In genomic region chr1:158818560-158818959, GRCh38 we compare ENCODE assay signal across 17 cellular contexts. TPM values are rescaled to one million over a fixed set of nuclear protein-coding genes. Genes with fewer than 3 reads are reported as not detected.
DNase-seq lines count a peak whose midpoint lies in the region; ATAC-seq and TF ChIP-seq lines count a peak whose summit lies in the region.
"Had no signal": no experiment of that assay in that cellular context is flagged by ENCODE, and none has a peak within 500 bp of the region (broad histone marks: within the 10 kb centered on the region; RNA-seq: fewer than 3 reads in every experiment).

No MANE protein-coding gene starts in this region.

- H3K9ac ChIP-seq in SK-N-SH, result no peak overlapping the region

- TF ChIP-seq CTCF in SK-N-SH (IDR thresholded peaks at IDR 0.05), result no peak

- POLR2A ChIA-PET in SK-N-SH (lab: Yijun Ruan, JAX), result no interaction called here

- CTCF ChIA-PET in SK-N-SH (lab: Yijun Ruan, JAX), result no interaction called here

- no peaks in the 10 kb centered on the region for H3F3A ChIP-seq in SK-N-SH (replicated peaks; ENCODE audit: insufficient read depth)

- peaks cover 5% of the 10 kb centered on the region for H3K36me3 Mint-ChIP-seq in activated T-helper 2 cell treated with anti-CD3 and anti-CD28 coated beads, Interferon-gamma antibody, Interleukin-2, Interleukin-4, amounts not matched to agents 10 μg/mL and 5 μg/mL and 100 μg/mL, durations not matched to agents 14 hours and 24 hours and 36 hours (ENCODE audit: low read depth)
- H3K36me3 Mint-ChIP-seq in natural killer cell treated with Interleukin-12 subunit alpha and Interleukin-12 subunit beta and Interleukin-15 and Interleukin-18, amount 100 ng/mL, for 72 hours, result no peaks in the 10 kb centered on the region

- no peak overlapping the region for H3K4me3 ChIP-seq in SK-N-SH (ENCODE audit: low read depth in 2 of 2, low read length in 1 of 2)
- H3K4me3 ChIP-seq: breast epithelium, psoas muscle had no signal

- no peaks in the 10 kb centered on the region for H4K20me1 ChIP-seq in SK-N-SH (ENCODE audit: insufficient read depth)

- WGBS in SK-N-SH (ENCODE audit: low lambda C conversion rate), result 0% methylated on average over 1 of the region's 1 CpG

- H2AFZ ChIP-seq in SK-N-SH (ENCODE audit: low read depth), result no peak overlapping the region

- H3K36me3 ChIP-seq in SK-N-SH (replicated peaks in 1 of 2; ENCODE audit: control insufficient read depth in 1 of 2, insufficient read depth in 2 of 2, low read length in 1 of 2), result no peaks in the 10 kb centered on the region
- H3K36me3 ChIP-seq: breast epithelium had no signal

- intact Hi-C loops in activated T-helper 2 cell treated with anti-CD3 and anti-CD28 coated beads, Interferon-gamma antibody, Interleukin-2, Interleukin-4, amounts not matched to agents 10 μg/mL and 5 μg/mL and 100 μg/mL, durations not matched to agents 14 hours and 24 hours and 36 hours (cut with micrococcal nuclease), result loop anchor here (2.0 to 5.0 kb wide), 4 partner anchors 20 to 1104 kb away; partner anchors contain the start of gene PYHIN1

- H3K9me2 ChIP-seq in SK-N-SH, result no peaks in the 10 kb centered on the region

- no peak for TF ChIP-seq RAD21 in SK-N-SH (IDR thresholded peaks at IDR 0.05; ENCODE audit: low read length)

- peak overlapping the region; percentile 30 for H3K4me3 Mint-ChIP-seq in activated T-helper 2 cell treated with anti-CD3 and anti-CD28 coated beads, Interferon-gamma antibody, Interleukin-2, Interleukin-4, amounts not matched to agents 10 μg/mL and 5 μg/mL and 100 μg/mL, durations not matched to agents 14 hours and 24 hours and 36 hours (ENCODE audit: low read depth)
- H3K4me3 Mint-ChIP-seq in natural killer cell treated with Interleukin-12 subunit alpha and Interleukin-12 subunit beta and Interleukin-15 and Interleukin-18, amount 100 ng/mL, for 72 hours, result peak overlapping the region; percentile 48
- H3K4me3 Mint-ChIP-seq: endodermal cell had no signal

- H3K79me2 ChIP-seq in SK-N-SH (ENCODE audit: insufficient read depth), result no peaks in the 10 kb centered on the region

- H3K9me3 Mint-ChIP-seq in activated T-helper 2 cell treated with anti-CD3 and anti-CD28 coated beads, Interferon-gamma antibody, Interleukin-2, Interleukin-4, amounts not matched to agents 10 μg/mL and 5 μg/mL and 100 μg/mL, durations not matched to agents 14 hours and 24 hours and 36 hours, result peaks cover 10% of the 10 kb centered on the region
- no peaks in the 10 kb centered on the region for H3K9me3 Mint-ChIP-seq in natural killer cell treated with Interleukin-12 subunit alpha and Interleukin-12 subunit beta and Interleukin-15 and Interleukin-18, amount 100 ng/mL, for 72 hours

- H3K4me1 Mint-ChIP-seq in activated T-helper 2 cell treated with anti-CD3 and anti-CD28 coated beads, Interferon-gamma antibody, Interleukin-2, Interleukin-4, amounts not matched to agents 10 μg/mL and 5 μg/mL and 100 μg/mL, durations not matched to agents 14 hours and 24 hours and 36 hours (ENCODE audit: low read depth), result peaks cover 37% of the 10 kb centered on the region
- peaks cover 16 to 19% of the 10 kb centered on the region in 2 donors for H3K4me1 Mint-ChIP-seq in natural killer cell treated with Interleukin-12 subunit alpha and Interleukin-12 subunit beta and Interleukin-15 and Interleukin-18, amount 100 ng/mL, for 72 hours (ENCODE audit: low read depth in 2 of 2)
- H3K4me1 Mint-ChIP-seq: endodermal cell had no signal

- peak overlapping the region; percentile 75 for H3K27ac Mint-ChIP-seq in activated T-helper 2 cell treated with anti-CD3 and anti-CD28 coated beads, Interferon-gamma antibody, Interleukin-2, Interleukin-4, amounts not matched to agents 10 μg/mL and 5 μg/mL and 100 μg/mL, durations not matched to agents 14 hours and 24 hours and 36 hours
- H3K27ac Mint-ChIP-seq in natural killer cell treated with Interleukin-12 subunit alpha and Interleukin-12 subunit beta and Interleukin-15 and Interleukin-18, amount 100 ng/mL, for 72 hours, result peak overlapping the region; percentile 64 to 71
- H3K27ac Mint-ChIP-seq: endodermal cell had no signal

- no peaks in the 10 kb centered on the region for H3K4me1 ChIP-seq in SK-N-SH (ENCODE audit: control insufficient read depth in 1 of 2, insufficient read depth in 2 of 2, low read depth in 1 of 2, low read length in 1 of 2)
- H3K4me1 ChIP-seq: breast epithelium, psoas muscle had no signal

- H3K4me2 ChIP-seq in SK-N-SH, result no peak overlapping the region

- no peaks in the 10 kb centered on the region for H3K27me3 ChIP-seq in SK-N-SH (ENCODE audit: insufficient read depth)
- H3K27me3 ChIP-seq: breast epithelium had no signal

- peak; percentile 32 for DNase-seq in CMK (ENCODE audit: low read depth)
- DNase-seq in NOMO-1 (lab: John Stamatoyannopoulos, UW; ENCODE audit: unreplicated experiment in 2 of 2), result peak; percentile 46 to 84
- no peak for DNase-seq in activated T-helper 2 cell treated with anti-CD3 and anti-CD28 coated beads, Interferon-gamma antibody, Interleukin-2, Interleukin-4, amounts not matched to agents 10 μg/mL and 5 μg/mL and 100 μg/mL, durations not matched to agents 14 hours and 24 hours and 36 hours (ENCODE audit: low spot score)
- DNase-seq in natural killer cell treated with Interleukin-12 subunit alpha and Interleukin-12 subunit beta and Interleukin-15 and Interleukin-18, amount 100 ng/mL, for 72 hours (ENCODE audit: low spot score), result no peak
- DNase-seq in NAMALWA (ENCODE audit: low spot score), result no peak
- no peak for DNase-seq in SK-N-SH
- DNase-seq: activated CD4-positive, alpha-beta T cell treated with anti-CD3 and anti-CD28 coated beads, Interleukin-2, amount 50 U/mL, for 48 hours; endodermal cell; foreskin melanocyte; psoas muscle; stimulated activated CD4-positive, alpha-beta T cell treated with anti-CD3 and anti-CD28 coated beads, Interleukin-1b, Interleukin-23, amount 100 ng/mL, for 48 hours had no signal

- no peak for ATAC-seq in natural killer cell treated with Interleukin-12 subunit alpha and Interleukin-12 subunit beta and Interleukin-15 and Interleukin-18, amount 100 ng/mL, for 72 hours
- no peak for ATAC-seq in GM19455 (IDR thresholded peaks at IDR 0.05; ENCODE audit: unreplicated experiment)
- no peak for ATAC-seq in HG02588 (IDR thresholded peaks at IDR 0.05; ENCODE audit: unreplicated experiment)
- ATAC-seq: psoas muscle had no signal

- H3K9me3 ChIP-seq in SK-N-SH, result no peaks in the 10 kb centered on the region
- H3K9me3 ChIP-seq: breast epithelium, psoas muscle had no signal

- no peak for TF ChIP-seq EP300 in SK-N-SH (IDR thresholded peaks at IDR 0.05; ENCODE audit: borderline replicate concordance in 1 of 2, low read depth in 1 of 2, low read length in 1 of 2)

- no peak overlapping the region for H3K27ac ChIP-seq in SK-N-SH (ENCODE audit: low read depth in 2 of 2, low read length in 1 of 2)
- H3K27ac ChIP-seq: breast epithelium, psoas muscle had no signal

- peaks cover 2% of the 10 kb centered on the region for H3K27me3 Mint-ChIP-seq in activated T-helper 2 cell treated with anti-CD3 and anti-CD28 coated beads, Interferon-gamma antibody, Interleukin-2, Interleukin-4, amounts not matched to agents 10 μg/mL and 5 μg/mL and 100 μg/mL, durations not matched to agents 14 hours and 24 hours and 36 hours (ENCODE audit: low read depth)
- no peaks in the 10 kb centered on the region for H3K27me3 Mint-ChIP-seq in natural killer cell treated with Interleukin-12 subunit alpha and Interleukin-12 subunit beta and Interleukin-15 and Interleukin-18, amount 100 ng/mL, for 72 hours

TF ChIP-seq in SK-N-SH, 30 proteins besides CTCF, POLR2A, EP300 and RAD21 (continues in another document):
- no peak for TF ChIP-seq TEAD4 (IDR thresholded peaks at IDR 0.05; ENCODE audit: borderline replicate concordance, insufficient read depth)
- no peak for TF ChIP-seq ZBTB33 (IDR thresholded peaks at IDR 0.05; ENCODE audit: borderline replicate concordance, low read depth)
- TF ChIP-seq GATA2 (CRISPR knock-in tag; IDR thresholded peaks at IDR 0.05), result no peak
- no peak for TF ChIP-seq FOSL2 (IDR thresholded peaks at IDR 0.05; ENCODE audit: borderline replicate concordance, low read depth)

RNA-seq across cellular contexts. Expression of gene MNDA, which starts 12.6 kb away (rescaled TPM):
- not detected in 2 replicates for total RNA-seq in activated T-helper 2 cell treated with anti-CD3 and anti-CD28 coated beads, Interferon-gamma antibody, Interleukin-2, Interleukin-4, amounts not matched to agents 10 μg/mL and 5 μg/mL and 100 μg/mL, durations not matched to agents 14 hours and 24 hours and 36 hours
- total RNA-seq in natural killer cell treated with Interleukin-12 subunit alpha and Interleukin-12 subunit beta and Interleukin-15 and Interleukin-18, amount 100 ng/mL, for 72 hours, result not detected
- not detected in 2 replicates for polyA plus RNA-seq in SK-N-SH (2012; rRNA removed)
- polyA plus RNA-seq in SK-N-SH (2012; cell fraction: cytosol; rRNA removed), result not detected in 2 replicates
- polyA plus RNA-seq in SK-N-SH (2012; cell fraction: nucleus; rRNA removed), result not detected in 2 replicates
- total RNA-seq: Daoy; endodermal cell; T-helper 1 cell treated with Interleukin-12 subunit alpha and Interleukin-12 subunit beta and Interleukin-4 antibody, amounts not matched to agents 30 ng/mL and 1 ng/mL, for 36 hours had no signal

RNA-seq across cellular contexts. Expression of gene OR6N2, which starts 37.6 kb away (rescaled TPM):
- not detected in 2 replicates for total RNA-seq in activated T-helper 2 cell treated with anti-CD3 and anti-CD28 coated beads, Interferon-gamma antibody, Interleukin-2, Interleukin-4, amounts not matched to agents 10 μg/mL and 5 μg/mL and 100 μg/mL, durations not matched to agents 14 hours and 24 hours and 36 hours
- not detected for total RNA-seq in natural killer cell treated with Interleukin-12 subunit alpha and Interleukin-12 subunit beta and Interleukin-15 and Interleukin-18, amount 100 ng/mL, for 72 hours
- polyA plus RNA-seq in SK-N-SH (2012; rRNA removed), result not detected in 2 replicates
- polyA plus RNA-seq in SK-N-SH (2012; cell fraction: cytosol; rRNA removed), result not detected in 2 replicates
- polyA plus RNA-seq in SK-N-SH (2012; cell fraction: nucleus; rRNA removed), result not detected in 2 replicates
- total RNA-seq: breast epithelium; Daoy; endodermal cell; mucosa of gallbladder; psoas muscle; T-helper 1 cell treated with Interleukin-12 subunit alpha and Interleukin-12 subunit beta and Interleukin-4 antibody, amounts not matched to agents 30 ng/mL and 1 ng/mL, for 36 hours had no signal
- polyA plus RNA-seq: psoas muscle had no signal

RNA-seq across cellular contexts. Expression of gene OR6N1, which starts 46.6 kb away (rescaled TPM):
- total RNA-seq in activated T-helper 2 cell treated with anti-CD3 and anti-CD28 coated beads, Interferon-gamma antibody, Interleukin-2, Interleukin-4, amounts not matched to agents 10 μg/mL and 5 μg/mL and 100 μg/mL, durations not matched to agents 14 hours and 24 hours and 36 hours, result not detected in 2 replicates
- not detected for total RNA-seq in natural killer cell treated with Interleukin-12 subunit alpha and Interleukin-12 subunit beta and Interleukin-15 and Interleukin-18, amount 100 ng/mL, for 72 hours
- polyA plus RNA-seq in SK-N-SH (2012; rRNA removed), result not detected in 2 replicates
- polyA plus RNA-seq in SK-N-SH (2012; cell fraction: cytosol; rRNA removed), result not detected in 2 replicates
- polyA plus RNA-seq in SK-N-SH (2012; cell fraction: nucleus; rRNA removed), result not detected in 2 replicates
- total RNA-seq: breast epithelium; Daoy; endodermal cell; mucosa of gallbladder; psoas muscle; T-helper 1 cell treated with Interleukin-12 subunit alpha and Interleukin-12 subunit beta and Interleukin-4 antibody, amounts not matched to agents 30 ng/mL and 1 ng/mL, for 36 hours had no signal
- polyA plus RNA-seq: psoas muscle had no signal

Comparison
In these comparisons a context has a peak if more than half of its experiments do, and no peak if none do; other contexts are left out.
1. DNase-seq: peak in CMK (single experiment) and NOMO-1 (2 of 2); none in activated T-helper 2 cell treated with anti-CD3 and anti-CD28 coated beads, Interferon-gamma antibody, Interleukin-2, Interleukin-4, amounts not matched to agents 10 μg/mL and 5 μg/mL and 100 μg/mL, durations not matched to agents 14 hours and 24 hours and 36 hours (single experiment), natural killer cell treated with Interleukin-12 subunit alpha and Interleukin-12 subunit beta and Interleukin-15 and Interleukin-18, amount 100 ng/mL, for 72 hours (single experiment), NAMALWA (single experiment) and SK-N-SH (single experiment).